2 cellular contexts compared by ENCODE assay signal in the genomic region with DNA sequence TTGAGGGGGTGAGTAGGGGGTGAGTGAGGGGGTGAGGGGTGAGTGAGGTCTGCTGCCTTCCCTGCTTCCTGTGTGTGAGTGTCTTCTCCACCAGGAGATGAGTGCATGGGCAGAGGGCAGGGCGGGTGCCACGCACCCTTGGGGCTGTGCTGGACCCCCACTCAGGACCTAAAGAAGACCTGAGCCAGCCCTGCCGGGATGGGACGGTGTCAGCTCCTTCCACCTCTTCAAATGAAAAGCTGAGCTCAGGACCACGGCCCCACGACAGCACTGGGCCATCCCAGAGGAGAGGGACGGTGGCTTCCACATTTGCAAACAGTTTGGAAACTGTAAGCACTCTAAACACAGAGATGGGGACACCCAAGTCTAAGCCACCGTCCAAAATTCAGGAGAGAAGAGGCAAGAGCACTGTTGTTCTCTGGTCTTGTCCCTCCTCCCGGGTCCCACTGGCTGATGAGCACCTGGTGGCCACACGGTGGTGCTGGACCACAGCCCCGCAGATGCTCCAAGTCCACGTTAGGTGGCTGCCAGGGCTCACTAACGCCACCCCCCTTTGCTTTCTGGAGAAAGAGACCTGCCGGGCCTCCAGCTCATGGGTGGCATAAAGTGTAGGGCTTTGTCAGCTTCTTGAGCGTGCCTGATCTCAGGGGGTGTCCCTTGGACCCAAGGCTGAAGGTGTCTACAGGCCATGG.
TF ChIP-seq lines count a peak whose summit lies in the region.

No MANE protein-coding gene starts in this region.

TF ChIP-seq in HCT116, 20 proteins besides CTCF, POLR2A, EP300 and RAD21:
- TF ChIP-seq CEBPB (IDR thresholded peaks at IDR 0.05; ENCODE audit: low read depth) (no peak), EGR1 (IDR thresholded peaks at IDR 0.05; ENCODE audit: low read depth) (no peak), SP1 (IDR thresholded peaks at IDR 0.05; ENCODE audit: low read depth) (no peak), TCF7L2 (IDR thresholded peaks at IDR 0.05; ENCODE audit: borderline replicate concordance, extremely low read depth, insufficient read depth, insufficient read length) (no peak), ZFX (IDR thresholded peaks at IDR 0.05) (no peak), YY1 (IDR thresholded peaks at IDR 0.05; ENCODE audit: extremely low read depth, insufficient replicate concordance, low read depth, low read length) (no peak), FOSL1 (IDR thresholded peaks at IDR 0.05; ENCODE audit: low read depth) (no peak), JUND (IDR thresholded peaks at IDR 0.05) (no peak), CBX3 (IDR thresholded peaks at IDR 0.05; ENCODE audit: low read depth) (no peak), ZNF274 (IDR thresholded peaks at IDR 0.05; ENCODE audit: low read depth, low read length) (no peak)
- TF ChIP-seq, protein P1, sequence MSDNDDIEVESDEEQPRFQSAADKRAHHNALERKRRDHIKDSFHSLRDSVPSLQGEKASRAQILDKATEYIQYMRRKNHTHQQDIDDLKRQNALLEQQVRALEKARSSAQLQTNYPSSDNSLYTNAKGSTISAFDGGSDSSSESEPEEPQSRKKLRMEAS (IDR thresholded peaks at IDR 0.05): no peak
- TF ChIP-seq, protein P2, sequence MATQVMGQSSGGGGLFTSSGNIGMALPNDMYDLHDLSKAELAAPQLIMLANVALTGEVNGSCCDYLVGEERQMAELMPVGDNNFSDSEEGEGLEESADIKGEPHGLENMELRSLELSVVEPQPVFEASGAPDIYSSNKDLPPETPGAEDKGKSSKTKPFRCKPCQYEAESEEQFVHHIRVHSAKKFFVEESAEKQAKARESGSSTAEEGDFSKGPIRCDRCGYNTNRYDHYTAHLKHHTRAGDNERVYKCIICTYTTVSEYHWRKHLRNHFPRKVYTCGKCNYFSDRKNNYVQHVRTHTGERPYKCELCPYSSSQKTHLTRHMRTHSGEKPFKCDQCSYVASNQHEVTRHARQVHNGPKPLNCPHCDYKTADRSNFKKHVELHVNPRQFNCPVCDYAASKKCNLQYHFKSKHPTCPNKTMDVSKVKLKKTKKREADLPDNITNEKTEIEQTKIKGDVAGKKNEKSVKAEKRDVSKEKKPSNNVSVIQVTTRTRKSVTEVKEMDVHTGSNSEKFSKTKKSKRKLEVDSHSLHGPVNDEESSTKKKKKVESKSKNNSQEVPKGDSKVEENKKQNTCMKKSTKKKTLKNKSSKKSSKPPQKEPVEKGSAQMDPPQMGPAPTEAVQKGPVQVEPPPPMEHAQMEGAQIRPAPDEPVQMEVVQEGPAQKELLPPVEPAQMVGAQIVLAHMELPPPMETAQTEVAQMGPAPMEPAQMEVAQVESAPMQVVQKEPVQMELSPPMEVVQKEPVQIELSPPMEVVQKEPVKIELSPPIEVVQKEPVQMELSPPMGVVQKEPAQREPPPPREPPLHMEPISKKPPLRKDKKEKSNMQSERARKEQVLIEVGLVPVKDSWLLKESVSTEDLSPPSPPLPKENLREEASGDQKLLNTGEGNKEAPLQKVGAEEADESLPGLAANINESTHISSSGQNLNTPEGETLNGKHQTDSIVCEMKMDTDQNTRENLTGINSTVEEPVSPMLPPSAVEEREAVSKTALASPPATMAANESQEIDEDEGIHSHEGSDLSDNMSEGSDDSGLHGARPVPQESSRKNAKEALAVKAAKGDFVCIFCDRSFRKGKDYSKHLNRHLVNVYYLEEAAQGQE (IDR thresholded peaks at IDR 0.05; ENCODE audit: low read depth): no peak

TF ChIP-seq in K562, 482 proteins besides CTCF, POLR2A, EP300 and RAD21:
- TF ChIP-seq MAFK (IDR thresholded peaks at IDR 0.05; ENCODE audit: low read length): no peak
- TF ChIP-seq NR4A1 (CRISPR knock-in tag; IDR thresholded peaks at IDR 0.05): no peak
- no peak for TF ChIP-seq NR4A1 (tag; IDR thresholded peaks at IDR 0.05)
- no peak for TF ChIP-seq ZNF444 (CRISPR knock-in tag; IDR thresholded peaks at IDR 0.05)
- TF ChIP-seq FOXA1 (IDR thresholded peaks at IDR 0.05; ENCODE audit: borderline replicate concordance): no peak
- TF ChIP-seq TCF7 (IDR thresholded peaks at IDR 0.05; ENCODE audit: borderline replicate concordance): no peak
- no peak for TF ChIP-seq PHF8 (IDR thresholded peaks at IDR 0.05; ENCODE audit: borderline replicate concordance, low read length)
- TF ChIP-seq SMARCA5 (IDR thresholded peaks at IDR 0.05): no peak
- TF ChIP-seq MECOM (CRISPR knock-in tag; IDR thresholded peaks at IDR 0.05): no peak
- TF ChIP-seq ZNF695 (CRISPR knock-in tag; IDR thresholded peaks at IDR 0.05): no peak
- TF ChIP-seq HNRNPLL (IDR thresholded peaks at IDR 0.05; ENCODE audit: low read depth, low read length, poor library complexity, severe bottlenecking): no peak
